In the genomic region with DNA sequence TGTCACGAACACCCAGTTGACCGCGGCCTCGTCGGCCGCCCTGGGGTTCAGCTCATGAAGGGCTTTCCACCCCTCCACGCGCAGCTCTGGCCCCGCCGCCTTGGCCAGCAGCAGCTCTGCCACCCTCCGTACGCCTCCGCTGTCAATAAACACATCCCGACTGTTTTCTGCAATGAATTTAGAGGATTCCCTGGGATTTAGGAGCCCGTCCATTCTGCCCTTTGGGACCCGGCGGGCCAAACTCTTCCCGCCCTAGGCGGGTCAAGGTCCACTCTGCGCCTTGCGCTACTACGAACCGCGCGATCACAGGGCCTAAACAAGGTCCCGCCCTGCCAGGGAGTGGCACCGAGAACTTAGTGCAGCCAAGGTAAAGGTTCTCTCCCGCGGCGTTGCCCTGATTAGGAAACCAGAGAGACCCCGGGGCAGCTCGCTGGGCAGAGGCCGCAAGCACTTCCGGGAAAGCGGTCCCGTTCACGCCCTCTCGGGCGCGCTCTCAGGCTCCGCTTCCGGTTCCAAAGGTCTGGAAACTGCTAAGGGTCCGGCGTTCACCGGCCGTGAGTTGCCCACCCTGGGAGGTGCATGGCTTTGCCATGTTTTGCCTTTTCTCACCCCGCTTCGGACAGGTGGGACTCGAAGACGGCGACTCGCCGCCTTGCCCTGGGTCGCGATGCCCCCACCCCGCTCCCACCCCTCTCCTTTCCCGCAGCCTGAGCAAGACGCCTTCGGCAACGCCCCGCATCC, we compare ENCODE assay signal across 8 cellular contexts. TPM values are rescaled to one million over a fixed set of nuclear protein-coding genes. Genes with fewer than 3 reads are reported as not detected.
DNase-seq lines count a peak whose midpoint lies in the region; ATAC-seq, FAIRE-seq and TF ChIP-seq lines count a peak whose summit lies in the region.

No MANE protein-coding gene starts in this region.

- BruUV-seq in endothelial cell of umbilical vein (replicated peaks; lab: Mats Ljungman, UMichigan), result TSS peak; percentile 48

- no peaks in the 10 kb centered on the region for H3K27me3 ChIP-seq in endothelial cell of umbilical vein (ENCODE audit: control insufficient read depth in 2 of 2, insufficient read depth in 2 of 2, low read length in 2 of 2)

- H3K9me1 ChIP-seq in endothelial cell of umbilical vein (replicated peaks; ENCODE audit: control insufficient read depth, extremely low read depth, insufficient read depth, low read length), result no peaks in the 10 kb centered on the region

- H4K20me1 ChIP-seq in endothelial cell of umbilical vein (replicated peaks; ENCODE audit: control insufficient read depth, extremely low read depth, insufficient read depth, low read length), result no peaks in the 10 kb centered on the region

- CTCF ChIA-PET in activated CD8-positive, alpha-beta T cell treated with anti-CD3 and anti-CD28 coated beads for 36 hours (lab: Charles Lee), result interaction anchor here (0.9 to 1.0 kb wide), 2 partner anchors 8 to 69 kb away, joined by 3 read pairs; no protein-coding TSS in a partner anchor
- CTCF ChIA-PET in endothelial cell of umbilical vein (lab: Charles Lee), result interaction anchor here (0.7 kb wide), 1 partner anchor 305 kb away, joined by 4 read pairs; no protein-coding TSS in a partner anchor

- POLR2A ChIA-PET in activated CD8-positive, alpha-beta T cell treated with anti-CD3 and anti-CD28 coated beads for 36 hours (lab: Charles Lee), result interaction anchor here (0.6 to 8.5 kb wide), 9 partner anchors 9 to 249 kb away, joined by 3 to 71 read pairs (median 5); partner anchors contain the start of genes HNRNPK, RMI1 and UBQLN1
- POLR2A ChIA-PET in endothelial cell of umbilical vein (lab: Charles Lee), result no interaction called here

- no peaks in the 10 kb centered on the region for H3K27me3 Mint-ChIP-seq in activated CD8-positive, alpha-beta T cell treated with anti-CD3 and anti-CD28 coated beads for 36 hours

- peak overlapping the region; percentile 20 to 56 (median 42) for H3K4me3 ChIP-seq in endothelial cell of umbilical vein (replicated peaks in 1 of 3; ENCODE audit: insufficient read depth in 1 of 3, low read depth in 1 of 3, low read length in 3 of 3)

- no peaks in the 10 kb centered on the region for H3K79me2 ChIP-seq in endothelial cell of umbilical vein (ENCODE audit: control insufficient read depth, insufficient read depth, low read length)

- peaks cover 12% of the 10 kb centered on the region for H3K4me1 ChIP-seq in endothelial cell of umbilical vein (ENCODE audit: control insufficient read depth, extremely low read depth, insufficient read depth, low read length)

- TF ChIP-seq POLR2A in endothelial cell of umbilical vein (IDR thresholded peaks at IDR 0.05; ENCODE audit: low read depth, low read length), result peak; percentile 44

- H3K9me3 Mint-ChIP-seq in activated CD8-positive, alpha-beta T cell treated with anti-CD3 and anti-CD28 coated beads for 36 hours, result no peaks in the 10 kb centered on the region
- H3K9me3 Mint-ChIP-seq in stimulated activated effector memory CD8-positive, alpha-beta T cell treated with anti-CD3 and anti-CD28 coated beads, Interleukin-12 subunit alpha, Interleukin-12 subunit beta, amount 100 ng/mL, for 72 hours, result no peaks in the 10 kb centered on the region

- DNase-seq in SIG-M5 treated with dmso at 0.1 percent for 504 hours (lab: John Stamatoyannopoulos, UW; ENCODE audit: unreplicated experiment) (peak; percentile 40), SIG-M5 (lab: John Stamatoyannopoulos, UW) (no peak), NCI-H2171 (lab: John Stamatoyannopoulos, UW) (peak; percentile 72), endothelial cell of umbilical vein (ENCODE audit: low read depth, low spot score) (no peak), middle frontal gyrus (ENCODE audit: extremely low spot score, low spot score) (peak; percentile 46)
- peak; percentile 76 for DNase-seq in activated CD8-positive, alpha-beta T cell treated with anti-CD3 and anti-CD28 coated beads for 36 hours
- DNase-seq in stimulated activated effector memory CD8-positive, alpha-beta T cell treated with anti-CD3 and anti-CD28 coated beads, Interleukin-12 subunit alpha, Interleukin-12 subunit beta, amount 100 ng/mL, for 72 hours (ENCODE audit: low spot score in 2 of 2), result peak; percentile 52 to 88

- dilution Hi-C loops in endothelial cell of umbilical vein (cut with MboI; ENCODE audit: extremely low pct_ligation_motif_present, low sequenced_read_pairs), result no loop called here

- FAIRE-seq in endothelial cell of umbilical vein (lab: Jason Lieb, UNC), result peak; percentile 75

- intact Hi-C loops in activated CD8-positive, alpha-beta T cell treated with anti-CD3 and anti-CD28 coated beads for 36 hours (cut with micrococcal nuclease), result no loop called here
- intact Hi-C loops in endothelial cell of umbilical vein (cut with micrococcal nuclease), result loop anchor here (1.0 to 5.0 kb wide), 2 partner anchors 12 to 34 kb away; partner anchors contain the start of gene KIF27

- H3K36me3 Mint-ChIP-seq in activated CD8-positive, alpha-beta T cell treated with anti-CD3 and anti-CD28 coated beads for 36 hours (ENCODE audit: low read depth), result peaks cover 12% of the 10 kb centered on the region
- peaks cover 56% of the 10 kb centered on the region for H3K36me3 Mint-ChIP-seq in stimulated activated effector memory CD8-positive, alpha-beta T cell treated with anti-CD3 and anti-CD28 coated beads, Interleukin-12 subunit alpha, Interleukin-12 subunit beta, amount 100 ng/mL, for 72 hours

- peak overlapping the region; percentile 26 for H3K9ac ChIP-seq in endothelial cell of umbilical vein (replicated peaks; ENCODE audit: extremely low read depth, insufficient read depth, low read length)

- H3K36me3 ChIP-seq in endothelial cell of umbilical vein (ENCODE audit: control insufficient read depth in 2 of 2, extremely low read depth in 1 of 2, insufficient read depth in 2 of 2, low read length in 2 of 2), result no peaks in the 10 kb centered on the region

- peaks cover 9% of the 10 kb centered on the region for H3K4me1 Mint-ChIP-seq in activated CD8-positive, alpha-beta T cell treated with anti-CD3 and anti-CD28 coated beads for 36 hours (ENCODE audit: low read depth)
- H3K4me1 Mint-ChIP-seq in stimulated activated effector memory CD8-positive, alpha-beta T cell treated with anti-CD3 and anti-CD28 coated beads, Interleukin-12 subunit alpha, Interleukin-12 subunit beta, amount 100 ng/mL, for 72 hours, result peaks cover 17% of the 10 kb centered on the region

- ATAC-seq in HG02884 (IDR thresholded peaks at IDR 0.05; ENCODE audit: unreplicated experiment), result peak; percentile 85
- peak; percentile 81 for ATAC-seq in activated CD8-positive, alpha-beta T cell treated with anti-CD3 and anti-CD28 coated beads for 36 hours
- peak; percentile 90 for ATAC-seq in stimulated activated effector memory CD8-positive, alpha-beta T cell treated with anti-CD3 and anti-CD28 coated beads, Interleukin-12 subunit alpha, Interleukin-12 subunit beta, amount 100 ng/mL, for 72 hours

- peak overlapping the region; percentile 70 for H3K4me2 ChIP-seq in endothelial cell of umbilical vein (ENCODE audit: insufficient read depth, low read length)

- H3K27ac Mint-ChIP-seq in activated CD8-positive, alpha-beta T cell treated with anti-CD3 and anti-CD28 coated beads for 36 hours, result peak overlapping the region; percentile 97
- H3K27ac Mint-ChIP-seq in stimulated activated effector memory CD8-positive, alpha-beta T cell treated with anti-CD3 and anti-CD28 coated beads, Interleukin-12 subunit alpha, Interleukin-12 subunit beta, amount 100 ng/mL, for 72 hours, result peak overlapping the region; percentile 99

- H2AFZ ChIP-seq in endothelial cell of umbilical vein (ENCODE audit: low read depth, low read length), result peak overlapping the region; percentile 80

- H3K4me3 Mint-ChIP-seq in activated CD8-positive, alpha-beta T cell treated with anti-CD3 and anti-CD28 coated beads for 36 hours, result peak overlapping the region; percentile 97
- H3K4me3 Mint-ChIP-seq in stimulated activated effector memory CD8-positive, alpha-beta T cell treated with anti-CD3 and anti-CD28 coated beads, Interleukin-12 subunit alpha, Interleukin-12 subunit beta, amount 100 ng/mL, for 72 hours, result peak overlapping the region; percentile 100

- peak overlapping the region; percentile 6 for H3K27ac ChIP-seq in endothelial cell of umbilical vein (ENCODE audit: insufficient read depth, low read depth, low read length)

- no peak for TF ChIP-seq CTCF in activated CD8-positive, alpha-beta T cell treated with anti-CD3 and anti-CD28 coated beads for 36 hours (IDR thresholded peaks at IDR 0.05)
- no peak for TF ChIP-seq CTCF in endothelial cell of umbilical vein (IDR thresholded peaks at IDR 0.05; ENCODE audit: extremely low read depth in 1 of 2, insufficient read depth in 1 of 2, low read depth in 1 of 2, low read length in 2 of 2)

- H3K9me3 ChIP-seq in endothelial cell of umbilical vein (replicated peaks; ENCODE audit: control insufficient read depth, insufficient read depth, low read length), result no peaks in the 10 kb centered on the region

RNA-seq across cellular contexts. Expression of gene HNRNPK, which starts 23.6 kb away (rescaled TPM):
- total RNA-seq in activated CD8-positive, alpha-beta T cell treated with anti-CD3 and anti-CD28 coated beads for 36 hours, result 100 to 1,000 TPM; 761 to 773 TPM
- 653 and 663 TPM in 2 replicates for total RNA-seq in endothelial cell of umbilical vein
- 341 and 399 TPM in 2 replicates for polyA plus RNA-seq in endothelial cell of umbilical vein
- 427 and 435 TPM in 2 replicates for polyA plus RNA-seq in endothelial cell of umbilical vein (2011; cell fraction: cytosol; rRNA removed)
- polyA plus RNA-seq in endothelial cell of umbilical vein (2011; cell fraction: nucleus; rRNA removed), result 628 and 652 TPM in 2 replicates
- polyA plus RNA-seq in endothelial cell of umbilical vein (2012), result 498 and 617 TPM in 2 replicates
- 661 and 665 TPM in 2 replicates for polyA minus RNA-seq in endothelial cell of umbilical vein
- polyA minus RNA-seq in endothelial cell of umbilical vein (2011; cell fraction: cytosol; rRNA and poly(A)+ RNA removed), result 328 TPM
- polyA minus RNA-seq in endothelial cell of umbilical vein (2011; cell fraction: nucleus; rRNA and poly(A)+ RNA removed), result 608 and 684 TPM in 2 replicates

RNA-seq across cellular contexts. Expression of gene RMI1, which starts 24.1 kb away (rescaled TPM):
- 10 to 100 TPM; 20.1 to 20.6 TPM for total RNA-seq in activated CD8-positive, alpha-beta T cell treated with anti-CD3 and anti-CD28 coated beads for 36 hours
- 11.4 and 11.5 TPM in 2 replicates for total RNA-seq in endothelial cell of umbilical vein
- 0.46 and 1.1 TPM in 2 replicates for polyA plus RNA-seq in endothelial cell of umbilical vein
- polyA plus RNA-seq in endothelial cell of umbilical vein (2011; cell fraction: cytosol; rRNA removed), result 1.7 and 2.6 TPM in 2 replicates
- polyA plus RNA-seq in endothelial cell of umbilical vein (2011; cell fraction: nucleus; rRNA removed), result 2.1 and 3.0 TPM in 2 replicates
- polyA plus RNA-seq in endothelial cell of umbilical vein (2012), result 4.3 and 8.6 TPM in 2 replicates
- polyA minus RNA-seq in endothelial cell of umbilical vein, result 2.2 and 3.1 TPM in 2 replicates
- 10.1 TPM for polyA minus RNA-seq in endothelial cell of umbilical vein (2011; cell fraction: cytosol; rRNA and poly(A)+ RNA removed)
- 1.3 and 2.3 TPM in 2 replicates for polyA minus RNA-seq in endothelial cell of umbilical vein (2011; cell fraction: nucleus; rRNA and poly(A)+ RNA removed)

RNA-seq across cellular contexts. Expression of gene KIF27, which starts 35.2 kb away (rescaled TPM):
- 1 to 10 TPM; 2.6 to 3.4 TPM for total RNA-seq in activated CD8-positive, alpha-beta T cell treated with anti-CD3 and anti-CD28 coated beads for 36 hours
- 3.2 and 3.5 TPM in 2 replicates for total RNA-seq in endothelial cell of umbilical vein
- polyA plus RNA-seq in endothelial cell of umbilical vein, result 0.16 and 0.28 TPM in 2 replicates
- polyA plus RNA-seq in endothelial cell of umbilical vein (2011; cell fraction: cytosol; rRNA removed), result 0.48 and 0.52 TPM in 2 replicates
- 2.4 and 4.1 TPM in 2 replicates for polyA plus RNA-seq in endothelial cell of umbilical vein (2011; cell fraction: nucleus; rRNA removed)
- 1.7 and 1.8 TPM in 2 replicates for polyA plus RNA-seq in endothelial cell of umbilical vein (2012)
- 1.2 and 1.9 TPM in 2 replicates for polyA minus RNA-seq in endothelial cell of umbilical vein
- polyA minus RNA-seq in endothelial cell of umbilical vein (2011; cell fraction: cytosol; rRNA and poly(A)+ RNA removed), result 1.0 TPM
- polyA minus RNA-seq in endothelial cell of umbilical vein (2011; cell fraction: nucleus; rRNA and poly(A)+ RNA removed), result 3.8 TPM in 2 replicates

Comparison
In these comparisons a context has a peak if more than half of its experiments do, and no peak if none do; other contexts are left out.
1. DNase-seq: peak in SIG-M5 treated with dmso at 0.1 percent for 504 hours (single experiment), NCI-H2171 (single experiment), activated CD8-positive, alpha-beta T cell treated with anti-CD3 and anti-CD28 coated beads for 36 hours (single experiment), middle frontal gyrus (single experiment) and stimulated activated effector memory CD8-positive, alpha-beta T cell treated with anti-CD3 and anti-CD28 coated beads, Interleukin-12 subunit alpha, Interleukin-12 subunit beta, amount 100 ng/mL, for 72 hours (2 of 2); none in SIG-M5 (single experiment) and endothelial cell of umbilical vein (single experiment).
2. Peak in every context shown above with its lines, with median percentiles within 50 percentile points of each other: ATAC-seq.